ENCODE assay signal across 1 cellular context in the genomic region with DNA sequence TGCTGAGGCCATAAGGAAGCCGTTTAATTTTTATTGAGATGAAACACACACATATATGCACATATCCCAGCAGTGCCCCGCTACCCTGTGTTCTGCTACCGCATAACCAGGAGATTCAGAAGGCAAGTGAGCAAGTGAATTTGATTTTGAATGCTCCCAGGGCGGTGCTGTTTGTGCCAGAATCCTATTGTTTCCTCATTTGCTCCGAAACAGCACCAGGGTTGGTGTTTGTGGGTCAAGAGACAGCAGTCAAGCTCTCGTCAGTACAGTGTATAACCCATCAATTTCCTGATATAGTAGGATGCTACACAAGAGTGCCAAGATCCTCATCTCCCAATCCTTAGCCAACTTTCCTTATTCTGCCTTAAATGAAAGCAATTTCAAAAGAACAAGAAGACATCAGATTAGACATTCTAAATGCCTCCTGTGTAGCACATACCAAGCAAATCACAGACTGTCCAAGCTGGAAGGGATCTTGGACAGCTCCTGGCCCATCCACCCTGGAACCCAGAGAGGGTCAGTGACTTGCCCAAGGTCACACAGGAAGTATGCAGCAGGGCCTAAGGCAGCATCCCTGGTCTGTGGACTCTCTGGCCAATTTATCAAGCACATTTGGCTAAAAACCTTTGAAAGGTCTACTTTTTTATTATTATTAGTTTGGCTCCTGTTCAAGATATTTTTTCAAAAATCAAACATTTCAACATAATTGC.
A peak's percentile ranks its signal among the peaks of the same experiment; 100 is the strongest.
TF ChIP-seq lines count a peak whose summit lies in the region.

No MANE protein-coding gene starts in this region.

TF ChIP-seq in HepG2, 621 proteins besides CTCF, POLR2A, EP300 and RAD21:
- TF ChIP-seq CSRNP2 (CRISPR knock-in tag; conservative IDR thresholded peaks at IDR 0.05; ENCODE audit: low read depth) (no peak), ZMYM3 (CRISPR knock-in tag; IDR thresholded peaks at IDR 0.05) (peak; percentile 69), ZNF768 (CRISPR knock-in tag; IDR thresholded peaks at IDR 0.05) (peak; percentile 98)
